ENCODE assay signal across 8 cellular contexts in genomic region chr4:47484169-47484568, GRCh38. TPM values are rescaled to one million over a fixed set of nuclear protein-coding genes. Genes with fewer than 3 reads are reported as not detected.
DNase-seq lines count a peak whose midpoint lies in the region; ATAC-seq, FAIRE-seq and TF ChIP-seq lines count a peak whose summit lies in the region.

No MANE protein-coding gene starts in this region.

- no peaks in the 10 kb centered on the region for H3K27me3 ChIP-seq in gastrocnemius medialis

- intact Hi-C loops in gastrocnemius medialis (cut with DNase I; ENCODE audit: low total_unique reads): no loop called here

- no peaks in the 10 kb centered on the region for H3K9me3 ChIP-seq in gastrocnemius medialis

- H3K4me1 ChIP-seq in gastrocnemius medialis: peaks cover 0 to 5% of the 10 kb centered on the region in 2 donors

- FAIRE-seq in GM19239 (lab: Jason Lieb, UNC): peak; percentile 83

- no peak for TF ChIP-seq CTCF in gastrocnemius medialis (IDR thresholded peaks at IDR 0.05 in 4 of 5, conservative IDR thresholded peaks at IDR 0.05 in 1 of 5)

- H3K27ac ChIP-seq in caudate nucleus (ENCODE audit: low read depth, low read length) (peak overlapping the region; percentile 90), gastrocnemius medialis (peak overlapping the region in 3 of 4 donors; percentile 81 to 82 (median 81))

- DNase-seq in GM19239 (ENCODE audit: insufficient read length, low spot score): no peak
- no peak for DNase-seq in caudate nucleus (lab: John Stamatoyannopoulos, UW)
- DNase-seq in gastrocnemius medialis: no peak
- no peak for DNase-seq in NCI-H2107 (lab: John Stamatoyannopoulos, UW)
- no peak for DNase-seq in NCI-H1105 (lab: John Stamatoyannopoulos, UW)
- DNase-seq in CD1c-positive myeloid dendritic cell (ENCODE audit: extremely low spot score): no peak

- H3K36me3 ChIP-seq in gastrocnemius medialis: no peaks in the 10 kb centered on the region

- in situ Hi-C loops in gastrocnemius medialis (cut with MboI; ENCODE audit: low sequenced_read_pairs in 4 of 4): no loop called here

- no peak overlapping the region for H3K4me3 ChIP-seq in gastrocnemius medialis

- peak; percentile 37 for ATAC-seq in HG03354 (IDR thresholded peaks at IDR 0.05; ENCODE audit: poor library complexity, severe bottlenecking, unreplicated experiment)
- ATAC-seq in gastrocnemius medialis: no peak
- no peak for ATAC-seq in HG03342 (IDR thresholded peaks at IDR 0.05; ENCODE audit: unreplicated experiment)

- TF ChIP-seq POLR2A in gastrocnemius medialis (IDR thresholded peaks at IDR 0.05): no peak

RNA-seq across cellular contexts. Expression of gene ATP10D, which starts 0.9 kb away (rescaled TPM):
- total RNA-seq in gastrocnemius medialis: 1 to 10 TPM; 1.5 to 3.2 (median 2.8) TPM

RNA-seq across cellular contexts. Expression of gene COMMD8, which starts 20.7 kb away (rescaled TPM):
- 1 to 10 TPM; 4.8 to 8.5 (median 6.4) TPM for total RNA-seq in gastrocnemius medialis
